ENCODE assay signal across 9 cellular contexts in the genomic region with DNA sequence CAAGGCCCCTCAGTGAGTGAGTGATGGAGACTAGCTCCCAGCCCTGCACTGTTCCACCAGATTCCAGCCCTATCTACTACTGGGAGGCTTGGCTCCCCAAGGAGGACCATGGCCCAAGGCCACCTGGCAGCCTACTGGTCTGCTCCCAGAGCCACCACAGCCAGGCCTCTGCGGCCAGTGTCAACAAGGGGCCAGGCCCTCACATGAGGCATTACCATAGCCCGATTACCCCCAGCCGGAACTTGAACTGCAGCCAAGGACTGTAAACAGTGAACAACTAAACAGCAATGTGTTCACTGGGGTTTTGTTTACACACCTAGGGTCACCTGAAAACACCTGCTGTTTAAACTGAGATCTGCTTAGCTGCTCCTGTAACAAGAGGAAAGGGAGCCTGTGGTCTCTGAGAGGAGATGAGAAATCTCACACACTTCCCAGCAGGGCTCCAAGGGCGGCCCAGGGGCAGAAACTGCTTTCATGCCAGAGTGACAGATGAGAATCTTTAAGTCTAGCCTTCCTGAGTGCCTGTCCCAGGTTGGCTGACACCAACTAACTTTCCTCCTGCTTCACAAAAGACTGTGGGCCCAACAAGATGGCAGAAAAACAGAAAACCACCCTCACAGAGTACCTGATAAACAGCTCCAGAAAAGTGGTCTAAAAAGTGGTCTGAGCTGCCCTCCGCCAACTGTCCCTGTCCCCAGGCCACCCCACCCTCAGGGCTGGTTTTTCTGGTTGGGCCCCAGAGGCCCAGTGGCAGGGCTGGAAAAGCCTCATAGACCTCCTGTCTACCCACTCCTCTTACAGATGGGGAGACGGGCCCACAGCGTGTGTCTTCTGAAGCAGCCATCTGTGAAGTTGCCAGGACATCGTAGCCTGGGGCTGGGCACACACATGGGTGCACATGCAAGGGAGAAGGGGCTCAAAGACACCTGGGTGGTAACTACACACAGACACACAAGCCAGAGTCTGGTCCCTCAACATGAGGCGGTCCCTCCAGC. TPM values are rescaled to one million over a fixed set of nuclear protein-coding genes. Genes with fewer than 3 reads are reported as not detected.
DNase-seq lines count a peak whose midpoint lies in the region; ATAC-seq and TF ChIP-seq lines count a peak whose summit lies in the region.
"Had no signal": no experiment of that assay in that cellular context is flagged by ENCODE, and none has a peak within 500 bp of the region (broad histone marks: within the 10 kb centered on the region; RNA-seq: fewer than 3 reads in every experiment).

No MANE protein-coding gene starts in this region.

- CTCF ChIA-PET in Caco-2 (lab: Charles Lee) = interaction anchor here (0.7 to 2.2 kb wide), 3 partner anchors 9 to 234 kb away, joined by 3 to 9 read pairs (median 3); no protein-coding TSS in a partner anchor
- CTCF ChIA-PET in SK-N-SH (lab: Yijun Ruan, JAX) = interaction anchor here (1.0 to 5.5 kb wide), 3 partner anchors 9 to 87 kb away, joined by 3 to 25 read pairs (median 4); no protein-coding TSS in a partner anchor

- H3K4me3 Mint-ChIP-seq in Caco-2 (ENCODE audit: unreplicated experiment) (no peak overlapping the region), chondrocyte (ENCODE audit: unreplicated experiment) (no peak overlapping the region)

- 99% methylated on average over 6 of the region's 9 CpGs for WGBS in SK-N-SH (ENCODE audit: low lambda C conversion rate)

- TF ChIP-seq CTCF in Caco-2 (IDR thresholded peaks at IDR 0.05; ENCODE audit: insufficient read depth in 1 of 2, low read depth in 1 of 2, low read length in 1 of 2, severe bottlenecking in 1 of 2, unreplicated experiment in 1 of 2) (no peak), chondrocyte (IDR thresholded peaks at IDR 0.05) (no peak), SK-N-SH (IDR thresholded peaks at IDR 0.05) (no peak)

- H3K4me3 ChIP-seq in Caco-2 (ENCODE audit: low read depth, low read length) = no peak overlapping the region
- H3K4me3 ChIP-seq in muscle layer of duodenum (ENCODE audit: low read depth in 1 of 2, low read length in 2 of 2) = no peak overlapping the region
- no peak overlapping the region for H3K4me3 ChIP-seq in SK-N-SH (ENCODE audit: low read depth in 2 of 2, low read length in 1 of 2)

- ATAC-seq in HG03039 (IDR thresholded peaks at IDR 0.05; ENCODE audit: unreplicated experiment) = no peak

- H3K27ac ChIP-seq in muscle layer of duodenum (ENCODE audit: low read length) (peak overlapping the region; percentile 3), SK-N-SH (ENCODE audit: low read depth in 2 of 2, low read length in 1 of 2) (no peak overlapping the region; a peak in 1 of 4 replicates)

- H3K9me3 ChIP-seq in Caco-2 (no peaks in the 10 kb centered on the region), muscle layer of duodenum (ENCODE audit: control insufficient read depth in 1 of 2, low read length in 2 of 2) (no peaks in the 10 kb centered on the region), SK-N-SH (no peaks in the 10 kb centered on the region)

- no peak overlapping the region for H2AFZ ChIP-seq in SK-N-SH (ENCODE audit: low read depth)

- H3K4me1 Mint-ChIP-seq in Caco-2 (ENCODE audit: low read depth, unreplicated experiment) (no peaks in the 10 kb centered on the region), chondrocyte (ENCODE audit: low read depth) (peaks cover 29% of the 10 kb centered on the region)

- no peak for TF ChIP-seq EP300 in SK-N-SH (IDR thresholded peaks at IDR 0.05; ENCODE audit: borderline replicate concordance in 1 of 2, low read depth in 1 of 2, low read length in 1 of 2)

- no peaks in the 10 kb centered on the region for H3K9me2 ChIP-seq in SK-N-SH

- H3K27me3 ChIP-seq in Caco-2 (replicated peaks; ENCODE audit: control insufficient read depth, insufficient read depth, low read length) (no peaks in the 10 kb centered on the region), muscle layer of duodenum (ENCODE audit: low read depth, low read length) (no peaks in the 10 kb centered on the region), SK-N-SH (ENCODE audit: insufficient read depth) (no peaks in the 10 kb centered on the region)

- H3K27ac Mint-ChIP-seq in Caco-2 (ENCODE audit: unreplicated experiment) = peak overlapping the region; percentile 69
- peak overlapping the region; percentile 77 for H3K27ac Mint-ChIP-seq in chondrocyte (ENCODE audit: unreplicated experiment)

- no TSS peak for BruUV-seq in Caco-2 (replicated peaks; lab: Mats Ljungman, UMichigan)

- POLR2A ChIA-PET in Caco-2 (lab: Charles Lee) (interaction anchor here (1.3 to 2.1 kb wide), 3 partner anchors 15 to 32 kb away, joined by 4 to 8 read pairs (median 4); no protein-coding TSS in a partner anchor), SK-N-SH (lab: Yijun Ruan, JAX) (no interaction called here)

- peaks cover 8% of the 10 kb centered on the region for H3K4me1 ChIP-seq in Caco-2
- peaks cover 12 to 22% of the 10 kb centered on the region in 2 donors for H3K4me1 ChIP-seq in muscle layer of duodenum (ENCODE audit: control insufficient read depth in 1 of 2, insufficient read depth in 2 of 2, low read length in 2 of 2)
- H3K4me1 ChIP-seq in SK-N-SH (ENCODE audit: control insufficient read depth in 1 of 2, insufficient read depth in 2 of 2, low read depth in 1 of 2, low read length in 1 of 2) = peaks cover 0 to 2% of the 10 kb centered on the region in 2 experiments; a peak in 1 of 4 replicates

- H3K4me2 ChIP-seq in SK-N-SH = no peak overlapping the region

- no peak for TF ChIP-seq RAD21 in SK-N-SH (IDR thresholded peaks at IDR 0.05; ENCODE audit: low read length)

- H3K27me3 Mint-ChIP-seq in Caco-2 (ENCODE audit: insufficient read depth, unreplicated experiment) = no peaks in the 10 kb centered on the region
- no peaks in the 10 kb centered on the region for H3K27me3 Mint-ChIP-seq in chondrocyte (ENCODE audit: low read depth)

- peak; percentile 49 to 53 for DNase-seq in Caco-2
- peak; percentile 99 for DNase-seq in NCI-H2081 treated with DMSO at 0.1 percent for 48 hours (lab: John Stamatoyannopoulos, UW)
- DNase-seq in chondrocyte (ENCODE audit: low spot score) = peak; percentile 69
- DNase-seq in amygdala (lab: John Stamatoyannopoulos, UW) = no peak
- DNase-seq in GM03348 (ENCODE audit: low spot score) = no peak
- DNase-seq in SK-N-SH = no peak
- DNase-seq: NCI-H82 had no signal

- H4K20me1 ChIP-seq in SK-N-SH (ENCODE audit: insufficient read depth) = 0 out of 2 replicates have a peak, but pooled peaks cover 10% of the 10 kb centered on the region

- peaks cover 2% of the 10 kb centered on the region for H3K36me3 ChIP-seq in Caco-2 (ENCODE audit: control insufficient read depth, insufficient read depth, low read length)
- peaks cover 67 to 81% of the 10 kb centered on the region in 2 donors for H3K36me3 ChIP-seq in muscle layer of duodenum (ENCODE audit: control insufficient read depth in 1 of 2, insufficient read depth in 2 of 2, low read length in 2 of 2)
- H3K36me3 ChIP-seq in SK-N-SH (replicated peaks in 1 of 2; ENCODE audit: control insufficient read depth in 1 of 2, insufficient read depth in 2 of 2, low read length in 1 of 2) = peaks cover 43 to 64% of the 10 kb centered on the region in 2 experiments

- peaks cover 11% of the 10 kb centered on the region for H3K79me2 ChIP-seq in SK-N-SH (ENCODE audit: insufficient read depth)

- peaks cover 12% of the 10 kb centered on the region for H3F3A ChIP-seq in SK-N-SH (replicated peaks; ENCODE audit: insufficient read depth)

- peaks cover 34% of the 10 kb centered on the region for H3K36me3 Mint-ChIP-seq in Caco-2 (ENCODE audit: insufficient read depth, unreplicated experiment)
- H3K36me3 Mint-ChIP-seq in chondrocyte (ENCODE audit: low read depth) = peaks cover 35% of the 10 kb centered on the region

- no peak overlapping the region for H3K9ac ChIP-seq in SK-N-SH

- intact Hi-C loops in Caco-2 (cut with micrococcal nuclease; ENCODE audit: unreplicated experiment) = loop anchor here (1.0 kb wide), 1 partner anchor 14 kb away; no protein-coding TSS in a partner anchor

- H3K9me3 Mint-ChIP-seq in Caco-2 (ENCODE audit: unreplicated experiment) = no peaks in the 10 kb centered on the region
- H3K9me3 Mint-ChIP-seq in chondrocyte (ENCODE audit: low read depth) = no peaks in the 10 kb centered on the region

TF ChIP-seq in SK-N-SH, 30 proteins besides CTCF, POLR2A, EP300 and RAD21:
- TF ChIP-seq SIN3A (IDR thresholded peaks at IDR 0.05; ENCODE audit: borderline replicate concordance, low read depth, low read length) (no peak), MAX (IDR thresholded peaks at IDR 0.05; ENCODE audit: low read depth) (no peak), FOXM1 (IDR thresholded peaks at IDR 0.05; ENCODE audit: low read depth) (no peak), EZH2phosphoT487 (IDR thresholded peaks at IDR 0.05; ENCODE audit: borderline replicate concordance, low read depth) (no peak), MXI1 (IDR thresholded peaks at IDR 0.05; ENCODE audit: low read depth, low read length) (no peak), SMC3 (IDR thresholded peaks at IDR 0.05; ENCODE audit: low read depth, low read length) (no peak), PBX3 (IDR thresholded peaks at IDR 0.05) (no peak)
- TF ChIP-seq, protein P1, sequence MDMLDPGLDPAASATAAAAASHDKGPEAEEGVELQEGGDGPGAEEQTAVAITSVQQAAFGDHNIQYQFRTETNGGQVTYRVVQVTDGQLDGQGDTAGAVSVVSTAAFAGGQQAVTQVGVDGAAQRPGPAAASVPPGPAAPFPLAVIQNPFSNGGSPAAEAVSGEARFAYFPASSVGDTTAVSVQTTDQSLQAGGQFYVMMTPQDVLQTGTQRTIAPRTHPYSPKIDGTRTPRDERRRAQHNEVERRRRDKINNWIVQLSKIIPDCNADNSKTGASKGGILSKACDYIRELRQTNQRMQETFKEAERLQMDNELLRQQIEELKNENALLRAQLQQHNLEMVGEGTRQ (IDR thresholded peaks at IDR 0.05; ENCODE audit: borderline replicate concordance, low read depth, low read length) = no peak

RNA-seq across cellular contexts. Expression of gene MEF2D, which starts 28.8 kb away (rescaled TPM):
- total RNA-seq in Caco-2 (2022) (18.6 and 21.4 TPM in 2 replicates), chondrocyte (42.3 to 64.7 TPM (median 62.0 TPM) in 3 replicates)
- polyA plus RNA-seq in SK-N-SH (2012; rRNA removed) = 14.3 and 16.0 TPM in 2 replicates
- polyA plus RNA-seq in SK-N-SH (2012; cell fraction: cytosol; rRNA removed) = 10.5 and 12.4 TPM in 2 replicates
- polyA plus RNA-seq in SK-N-SH (2012; cell fraction: nucleus; rRNA removed) = 38.6 and 41.0 TPM in 2 replicates

Comparison
In these comparisons a context has a peak if more than half of its experiments do, and no peak if none do; other contexts are left out.
1. DNase-seq: peak in Caco-2 (2 of 2), NCI-H2081 treated with DMSO at 0.1 percent for 48 hours (single experiment) and chondrocyte (single experiment); none in amygdala (0 of 56), GM03348 (single experiment) and SK-N-SH (single experiment).